Comparison of ENCODE assay signal across 9 cellular contexts in the genomic region with DNA sequence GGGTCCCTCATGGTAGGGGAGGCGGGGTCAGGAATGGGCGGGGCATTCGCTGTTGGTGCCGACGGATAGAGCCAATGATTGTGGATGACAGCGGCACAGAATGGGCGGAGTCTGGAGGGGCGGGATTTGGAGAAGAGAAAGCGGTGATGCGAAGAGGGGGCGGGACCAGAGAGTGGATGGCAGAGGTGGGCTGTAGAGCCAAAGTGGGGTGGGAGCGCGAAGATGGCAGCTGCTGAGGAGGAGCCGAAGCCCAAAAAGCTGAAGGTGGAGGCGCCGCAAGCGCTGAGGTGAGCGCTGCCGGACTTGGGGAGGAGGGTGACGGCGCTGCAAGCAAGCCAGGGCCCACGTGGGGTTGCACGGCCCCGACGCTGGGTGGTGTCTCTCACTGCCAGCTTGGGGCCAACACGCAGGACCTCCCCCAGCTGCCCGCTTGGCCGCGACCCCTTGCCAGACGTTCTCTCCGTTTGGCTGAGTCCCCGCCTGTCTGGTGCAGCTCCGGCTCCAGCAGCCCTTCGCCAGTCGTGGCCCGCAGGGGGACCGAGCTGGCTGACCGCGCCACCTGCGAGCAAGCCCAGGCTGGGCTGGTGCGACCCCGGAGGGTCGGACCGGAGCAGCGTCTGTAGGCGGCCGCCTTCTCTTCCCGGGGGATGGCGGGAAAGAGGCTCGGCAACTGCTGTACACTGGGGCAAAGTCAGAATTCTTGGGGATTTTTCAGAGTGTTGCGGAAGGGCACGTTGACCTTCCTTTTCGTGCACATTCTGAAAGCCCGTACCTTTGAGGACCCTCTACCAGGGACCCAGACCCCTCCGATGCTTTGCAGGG. TPM values are rescaled to one million over a fixed set of nuclear protein-coding genes. Genes with fewer than 3 reads are reported as not detected.
DNase-seq lines count a peak whose midpoint lies in the region; ATAC-seq, FAIRE-seq and TF ChIP-seq lines count a peak whose summit lies in the region.
"Had no signal": no experiment of that assay in that cellular context is flagged by ENCODE, and none has a peak within 500 bp of the region (broad histone marks: within the 10 kb centered on the region; RNA-seq: fewer than 3 reads in every experiment).

Gene ADK, plus strand, starts transcription at position 165 of the 822 bp plus-strand sequence. Its CDS starts 58 bp downstream, at position 223.

- no peaks in the 10 kb centered on the region for H4K20me1 ChIP-seq in keratinocyte (ENCODE audit: control insufficient read depth, extremely low read depth, insufficient read depth, low read length)

- peak; percentile 41 for TF ChIP-seq CTCF in AG04450 (IDR thresholded peaks at IDR 0.05; ENCODE audit: low read depth, low read length)
- peak in 2 of 3 experiments; percentile 32 to 48 for TF ChIP-seq CTCF in keratinocyte (optimal IDR thresholded peaks at IDR 0.05 in 1 of 3, IDR thresholded peaks at IDR 0.05 in 1 of 3, conservative IDR thresholded peaks at IDR 0.05 in 1 of 3; ENCODE audit: extremely low read depth in 1 of 3, insufficient read depth in 2 of 3, low read length in 3 of 3)

- H3K27ac Mint-ChIP-seq in central memory CD8-positive, alpha-beta T cell (ENCODE audit: low read depth), result no peak within 1 kb of the TSS
- H3K27ac Mint-ChIP-seq: stimulated activated naive CD8-positive, alpha-beta T cell treated with anti-CD3 and anti-CD28 coated beads, Interleukin-15, Interleukin-2, amounts not matched to agents 100 ng/mL and 50 ng/mL, for 24 hours had no signal

- peaks cover 10% of the 10 kb centered on the region for H3K36me3 Mint-ChIP-seq in central memory CD8-positive, alpha-beta T cell (ENCODE audit: insufficient read depth)

- H3K9me3 ChIP-seq in AG04450 (ENCODE audit: control insufficient read depth, insufficient read depth, low read length) (peaks cover 3% of the 10 kb centered on the region; the same call in 1 of the 2 replicates), keratinocyte (ENCODE audit: control insufficient read depth, low read depth, low read length) (no peaks in the 10 kb centered on the region)

- FAIRE-seq in keratinocyte (lab: Jason Lieb, UNC), result peak; percentile 68

- H3K4me3 ChIP-seq in AG04450 (ENCODE audit: low read depth, low read length) (peak within 1 kb of the TSS; percentile 98), keratinocyte (ENCODE audit: control insufficient read depth in 2 of 3, extremely low read depth in 1 of 3, insufficient read depth in 2 of 3, low read depth in 1 of 3, low read length in 3 of 3) (peak within 1 kb of the TSS; percentile 81 to 96 (median 90))

- H3K27me3 ChIP-seq in AG04450 (ENCODE audit: control insufficient read depth, insufficient read depth, low read length) (no peaks in the 10 kb centered on the region), keratinocyte (ENCODE audit: control insufficient read depth, extremely low read depth, insufficient read depth, low read length) (no peaks in the 10 kb centered on the region)

- H3K9me3 Mint-ChIP-seq in central memory CD8-positive, alpha-beta T cell, result no peaks in the 10 kb centered on the region
- H3K9me3 Mint-ChIP-seq: stimulated activated naive CD8-positive, alpha-beta T cell treated with anti-CD3 and anti-CD28 coated beads, Interleukin-15, Interleukin-2, amounts not matched to agents 100 ng/mL and 50 ng/mL, for 24 hours had no signal

- H3K27ac ChIP-seq in AG04450 (ENCODE audit: low read depth, low read length) (peak within 1 kb of the TSS; percentile 54), keratinocyte (ENCODE audit: control insufficient read depth, insufficient read depth, low read length) (peak within 1 kb of the TSS; percentile 98)

- peak within 1 kb of the TSS; percentile 98 for H3K9ac ChIP-seq in keratinocyte (ENCODE audit: control insufficient read depth, extremely low read depth, insufficient read depth, low read length)

- POLR2A ChIA-PET in AG04450 (lab: Yijun Ruan, JAX), result interaction anchor here (0.7 to 1.1 kb wide), 4 partner anchors 23 to 39 kb away, joined by 3 to 6 read pairs (median 4); no protein-coding TSS in a partner anchor

- peaks cover 69% of the 10 kb centered on the region for H3K79me2 ChIP-seq in keratinocyte (ENCODE audit: control insufficient read depth, insufficient read depth, low read length)

- dilution Hi-C loops in keratinocyte (cut with MboI; ENCODE audit: extremely low pct_ligation_motif_present, low sequenced_read_pairs), result no loop called here

- H3K4me3 Mint-ChIP-seq in central memory CD8-positive, alpha-beta T cell, result no peak within 1 kb of the TSS
- H3K4me3 Mint-ChIP-seq: stimulated activated naive CD8-positive, alpha-beta T cell treated with anti-CD3 and anti-CD28 coated beads, Interleukin-15, Interleukin-2, amounts not matched to agents 100 ng/mL and 50 ng/mL, for 24 hours had no signal

- H3K9me1 ChIP-seq in keratinocyte (ENCODE audit: control insufficient read depth, extremely low read depth, insufficient read depth, low read length), result peaks cover 2% of the 10 kb centered on the region

- peaks cover 1 to 2% of the 10 kb centered on the region in 2 experiments for H3K36me3 ChIP-seq in keratinocyte (ENCODE audit: control insufficient read depth in 2 of 2, extremely low read depth in 1 of 2, insufficient read depth in 2 of 2, low read length in 2 of 2)

- H3K27me3 Mint-ChIP-seq in central memory CD8-positive, alpha-beta T cell, result no peaks in the 10 kb centered on the region
- H3K27me3 Mint-ChIP-seq: stimulated activated naive CD8-positive, alpha-beta T cell treated with anti-CD3 and anti-CD28 coated beads, Interleukin-15, Interleukin-2, amounts not matched to agents 100 ng/mL and 50 ng/mL, for 24 hours had no signal

- peak within 1 kb of the TSS; percentile 99 for H2AFZ ChIP-seq in keratinocyte (ENCODE audit: control insufficient read depth, low read length)

- DNase-seq in AG04450 (ENCODE audit: low read depth, low spot score) (peak; percentile 95), NCI-H226 (peak; percentile 93), keratinocyte (ENCODE audit: low read depth, low spot score) (peak; percentile 78)
- peak; percentile 98 for DNase-seq in activated CD4-positive, CD25-positive, alpha-beta regulatory T cell treated with anti-CD3 and anti-CD28 coated beads, Interleukin-2, amount 50 U/mL, for 16 hours (ENCODE audit: low read depth, low spot score)
- peak; percentile 100 for DNase-seq in central memory CD8-positive, alpha-beta T cell (ENCODE audit: low spot score in 2 of 2)
- DNase-seq in stimulated activated CD4-positive, alpha-beta T cell treated with anti-CD3 and anti-CD28 coated beads, Interleukin-15, amount 100 ng/mL, for 1 hour (ENCODE audit: low read depth in 1 of 2, low spot score in 1 of 2), result peak; percentile 99

- peak within 1 kb of the TSS; percentile 64 for H3K4me2 ChIP-seq in keratinocyte (ENCODE audit: control insufficient read depth, extremely low read depth, insufficient read depth, low read depth, low read length)

- peaks cover 19% of the 10 kb centered on the region for H3K4me1 ChIP-seq in keratinocyte (ENCODE audit: control insufficient read depth, extremely low read depth, insufficient read depth, low read length)

- CTCF ChIA-PET in AG04450 (lab: Charles Lee), result interaction anchor here (0.9 to 2.1 kb wide), 7 partner anchors 17 to 265 kb away, joined by 3 to 9 read pairs (median 3); no protein-coding TSS in a partner anchor

- ATAC-seq in GM18858 (IDR thresholded peaks at IDR 0.05; ENCODE audit: unreplicated experiment) (peak; percentile 56), HG03095 (IDR thresholded peaks at IDR 0.05; ENCODE audit: unreplicated experiment) (peak; percentile 74)
- peak; percentile 92 for ATAC-seq in central memory CD8-positive, alpha-beta T cell (replicated peaks; ENCODE audit: extremely low read depth, poor library complexity, severe bottlenecking)

- H3K4me1 Mint-ChIP-seq in central memory CD8-positive, alpha-beta T cell, result peaks cover 36% of the 10 kb centered on the region

RNA-seq across cellular contexts. Expression of gene ADK, which starts in this region (rescaled TPM):
- polyA plus RNA-seq in AG04450 (2011; rRNA removed), result 31.3 and 41.9 TPM in 2 replicates
- polyA minus RNA-seq in AG04450 (2011; rRNA and poly(A)+ RNA removed), result 9.2 and 16.1 TPM in 2 replicates
- polyA plus RNA-seq in keratinocyte, result 73.0 to 139 TPM (median 92.6 TPM) in 3 replicates
- 54.7 TPM for polyA plus RNA-seq in keratinocyte (2011; ENCODE audit: low read depth)
- polyA plus RNA-seq in keratinocyte (2011; cell fraction: cytosol; rRNA removed), result 66.4 and 127 TPM in 2 replicates
- 54.4 and 63.4 TPM in 2 replicates for polyA plus RNA-seq in keratinocyte (2011; cell fraction: nucleus; rRNA removed)
- 58.0 and 90.5 TPM in 2 replicates for polyA plus RNA-seq in keratinocyte (2012; ENCODE audit: low replicate concordance)
- 12.8 to 83.9 TPM (median 38.5 TPM) in 3 replicates for polyA minus RNA-seq in keratinocyte
- 43.5 TPM for polyA minus RNA-seq in keratinocyte (2011; cell fraction: cytosol; rRNA and poly(A)+ RNA removed)
- 34.0 and 74.5 TPM in 2 replicates for polyA minus RNA-seq in keratinocyte (2011; cell fraction: nucleus; rRNA and poly(A)+ RNA removed)

Comparison
In these comparisons a context has a peak if more than half of its experiments do, and no peak if none do; other contexts are left out.
1. Peak in every context shown above with its lines: DNase-seq, ATAC-seq, H3K4me3 ChIP-seq and H3K27ac ChIP-seq.